ENCODE assay signal across 7 cellular contexts in genomic region chr18:1452821-1453220, GRCh38.
"Had no signal": no experiment of that assay in that cellular context is flagged by ENCODE, and none has a peak within 500 bp of the region (broad histone marks: within the 10 kb centered on the region; RNA-seq: fewer than 3 reads in every experiment).

No MANE protein-coding gene starts in this region.

- ATAC-seq: HepG2 had no signal

- H3K27ac ChIP-seq: HL-60, KMS-11 had no signal

- H3K4me2 ChIP-seq: KMS-11 had no signal

- DNase-seq: IMR-90, KBM-7, KG1 had no signal

- H3K9ac ChIP-seq: KMS-11 had no signal

- FAIRE-seq: HepG2, HTR-8/SVneo had no signal
